Comparison of ENCODE assay signal across 17 cellular contexts in the genomic region with DNA sequence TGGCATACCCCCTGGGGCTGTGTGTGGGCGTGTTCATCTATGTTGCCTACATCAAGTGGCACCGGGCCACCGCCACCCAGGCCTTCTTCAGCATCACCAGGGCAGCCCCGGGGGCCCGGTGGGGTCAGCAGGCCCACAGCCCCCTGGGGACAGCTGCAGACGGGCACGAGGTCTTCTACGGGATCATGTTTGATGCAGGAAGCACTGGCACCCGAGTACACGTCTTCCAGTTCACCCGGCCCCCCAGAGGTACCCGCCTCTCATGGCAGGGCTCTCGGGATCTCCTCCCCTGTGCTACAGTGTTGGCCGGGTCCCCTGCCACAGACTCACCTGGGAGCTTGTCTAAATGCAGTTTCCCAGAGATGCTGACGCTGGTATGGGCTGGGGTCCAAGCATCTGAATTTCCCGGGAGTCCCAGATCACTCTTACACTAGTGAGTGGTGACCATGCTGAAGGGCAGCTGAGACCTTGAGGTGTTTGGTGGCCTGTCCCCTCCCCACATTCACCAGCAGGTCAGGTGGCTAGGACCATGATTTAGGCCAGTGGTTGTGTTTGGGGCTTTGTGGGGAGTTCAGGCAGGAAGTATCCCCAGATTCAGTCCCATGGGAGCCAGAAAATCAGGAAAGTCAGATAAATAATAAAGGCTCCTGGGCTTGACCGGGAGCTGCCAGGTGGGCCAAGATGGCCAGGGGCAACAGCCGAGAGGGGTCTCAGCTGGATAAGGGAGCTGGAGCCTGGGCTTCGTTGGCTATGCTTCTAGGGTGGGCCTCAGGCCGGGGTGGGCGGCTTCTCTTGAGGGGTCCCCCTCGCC. TPM values are rescaled to one million over a fixed set of nuclear protein-coding genes. Genes with fewer than 3 reads are reported as not detected.
DNase-seq lines count a peak whose midpoint lies in the region; ATAC-seq and TF ChIP-seq lines count a peak whose summit lies in the region.
"Had no signal": no experiment of that assay in that cellular context is flagged by ENCODE, and none has a peak within 500 bp of the region (broad histone marks: within the 10 kb centered on the region; RNA-seq: fewer than 3 reads in every experiment).

No MANE protein-coding gene starts in this region.

- POLR2A ChIA-PET in CD4-positive, alpha-beta T cell (lab: Charles Lee): no interaction called here

- in situ Hi-C loops in GM13976 (cut with MboI; ENCODE audit: low sequenced_read_pairs, unreplicated experiment): no loop called here

- H3K27ac Mint-ChIP-seq in Calu3 (ENCODE audit: unreplicated experiment) (peak overlapping the region; percentile 63), progenitor cell of endocrine pancreas (peak overlapping the region; percentile 58)
- no peak overlapping the region for H3K27ac Mint-ChIP-seq in CD4-positive, alpha-beta T cell

- intact Hi-C loops in Calu3 (cut with micrococcal nuclease; ENCODE audit: unreplicated experiment): no loop called here
- intact Hi-C loops in CD4-positive, alpha-beta T cell (cut with DNase I, micrococcal nuclease): no loop called here

- no peaks in the 10 kb centered on the region for H3K9me3 ChIP-seq in CD4-positive, alpha-beta T cell (ENCODE audit: control insufficient read depth, low read length)

- H3K27me3 Mint-ChIP-seq in Calu3 (ENCODE audit: unreplicated experiment) (no peaks in the 10 kb centered on the region), progenitor cell of endocrine pancreas (no peaks in the 10 kb centered on the region)
- H3K27me3 Mint-ChIP-seq in CD4-positive, alpha-beta T cell: no peaks in the 10 kb centered on the region

- DNase-seq in Calu3 (no peak), GM13976 (ENCODE audit: low spot score) (peak; percentile 29), islet precursor cell (peak; percentile 35), progenitor cell of endocrine pancreas (ENCODE audit: low spot score, unreplicated experiment) (no peak), NCI-H2081 treated with DMSO at 0.1 percent for 48 hours (lab: John Stamatoyannopoulos, UW) (no peak)
- DNase-seq in CD4-positive, alpha-beta T cell: no peak
- DNase-seq: DMS 273 treated with DMSO at 0.1 percent for 48 hours, H7, NCI-H1048, NCI-H1436 treated with DMSO at 0.1 percent for 48 hours, NCI-H2081, NCI-H510A treated with DMSO at 0.1 percent for 48 hours, NCI-H82, Right ventricle myocardium superior had no signal

- H3K4me3 Mint-ChIP-seq in Calu3 (ENCODE audit: low read depth, unreplicated experiment) (no peak overlapping the region), progenitor cell of endocrine pancreas (ENCODE audit: low read depth) (no peak overlapping the region)
- H3K4me3 Mint-ChIP-seq in CD4-positive, alpha-beta T cell: no peak overlapping the region
- H3K4me3 Mint-ChIP-seq: CD8-positive, alpha-beta memory T cell had no signal

- TF ChIP-seq CTCF in Calu3 (IDR thresholded peaks at IDR 0.05; ENCODE audit: unreplicated experiment): no peak
- no peak for TF ChIP-seq CTCF in GM13976 (IDR thresholded peaks at IDR 0.05; ENCODE audit: borderline replicate concordance, control extremely low read depth, extremely low read depth, insufficient read depth, missing control alignments)
- TF ChIP-seq CTCF in progenitor cell of endocrine pancreas (IDR thresholded peaks at IDR 0.05; ENCODE audit: unreplicated experiment): no peak
- TF ChIP-seq CTCF in CD4-positive, alpha-beta T cell (IDR thresholded peaks at IDR 0.05): no peak

- H3K36me3 Mint-ChIP-seq in Calu3 (ENCODE audit: insufficient read depth, unreplicated experiment) (no peaks in the 10 kb centered on the region), progenitor cell of endocrine pancreas (ENCODE audit: insufficient read depth) (peaks cover 6% of the 10 kb centered on the region)
- H3K36me3 Mint-ChIP-seq in CD4-positive, alpha-beta T cell (ENCODE audit: low read depth): peaks cover 46% of the 10 kb centered on the region

- no peaks in the 10 kb centered on the region for H3K27me3 ChIP-seq in CD4-positive, alpha-beta T cell (ENCODE audit: control insufficient read depth, insufficient read depth, low read length)

- H3K4me1 Mint-ChIP-seq in Calu3 (ENCODE audit: low read depth, unreplicated experiment) (peaks cover 9% of the 10 kb centered on the region), progenitor cell of endocrine pancreas (ENCODE audit: low read depth) (peaks cover 2% of the 10 kb centered on the region)
- H3K4me1 Mint-ChIP-seq in CD4-positive, alpha-beta T cell (ENCODE audit: low read depth): peaks cover 19% of the 10 kb centered on the region

- no TSS peak for BruUV-seq in Calu3 (replicated peaks; lab: Mats Ljungman, UMichigan)

- CTCF ChIA-PET in Calu3 (lab: Charles Lee): no interaction called here
- CTCF ChIA-PET in CD4-positive, alpha-beta T cell (lab: Charles Lee): interaction anchor here (0.8 kb wide), 1 partner anchor 12 kb away, joined by 3 read pairs; no protein-coding TSS in a partner anchor

- H3K9me3 Mint-ChIP-seq in Calu3 (ENCODE audit: low read depth, unreplicated experiment) (no peaks in the 10 kb centered on the region), progenitor cell of endocrine pancreas (ENCODE audit: low read depth) (no peaks in the 10 kb centered on the region)
- H3K9me3 Mint-ChIP-seq in CD4-positive, alpha-beta T cell: no peaks in the 10 kb centered on the region
- H3K9me3 Mint-ChIP-seq: CD8-positive, alpha-beta memory T cell had no signal

- H3K27ac ChIP-seq in CD4-positive, alpha-beta T cell (ENCODE audit: low read depth, low read length): no peak overlapping the region

- no peak for ATAC-seq in CD4-positive, alpha-beta T cell (ENCODE audit: poor library complexity)
- ATAC-seq in GM19351 (IDR thresholded peaks at IDR 0.05; ENCODE audit: unreplicated experiment): no peak
- ATAC-seq: Panc1 had no signal

RNA-seq across cellular contexts. Expression of gene ENTPD6, which starts 11.8 kb away (rescaled TPM):
- 56.3 and 61.5 TPM in 2 replicates for total RNA-seq in Calu3 (2022)
- 85.1 and 89.2 TPM in 2 replicates for total RNA-seq in progenitor cell of endocrine pancreas
- total RNA-seq in CD4-positive, alpha-beta T cell: 10 to 100 TPM; 78.5 to 85.1 TPM

RNA-seq across cellular contexts. Expression of gene PYGB, which starts 40.5 kb away (rescaled TPM):
- total RNA-seq in Calu3 (2022) (253 and 258 TPM in 2 replicates), progenitor cell of endocrine pancreas (54.4 and 54.9 TPM in 2 replicates)
- total RNA-seq in CD4-positive, alpha-beta T cell: 10 to 100 TPM; 26.3 to 27.5 TPM

Comparison
In these comparisons a context has a peak if more than half of its experiments do, and no peak if none do; other contexts are left out.
1. DNase-seq: peak in GM13976 (single experiment) and islet precursor cell (single experiment); none in Calu3 (single experiment), progenitor cell of endocrine pancreas (single experiment), NCI-H2081 treated with DMSO at 0.1 percent for 48 hours (single experiment) and CD4-positive, alpha-beta T cell (0 of 10).